ENCODE assay signal across 8 cellular contexts in the genomic region with DNA sequence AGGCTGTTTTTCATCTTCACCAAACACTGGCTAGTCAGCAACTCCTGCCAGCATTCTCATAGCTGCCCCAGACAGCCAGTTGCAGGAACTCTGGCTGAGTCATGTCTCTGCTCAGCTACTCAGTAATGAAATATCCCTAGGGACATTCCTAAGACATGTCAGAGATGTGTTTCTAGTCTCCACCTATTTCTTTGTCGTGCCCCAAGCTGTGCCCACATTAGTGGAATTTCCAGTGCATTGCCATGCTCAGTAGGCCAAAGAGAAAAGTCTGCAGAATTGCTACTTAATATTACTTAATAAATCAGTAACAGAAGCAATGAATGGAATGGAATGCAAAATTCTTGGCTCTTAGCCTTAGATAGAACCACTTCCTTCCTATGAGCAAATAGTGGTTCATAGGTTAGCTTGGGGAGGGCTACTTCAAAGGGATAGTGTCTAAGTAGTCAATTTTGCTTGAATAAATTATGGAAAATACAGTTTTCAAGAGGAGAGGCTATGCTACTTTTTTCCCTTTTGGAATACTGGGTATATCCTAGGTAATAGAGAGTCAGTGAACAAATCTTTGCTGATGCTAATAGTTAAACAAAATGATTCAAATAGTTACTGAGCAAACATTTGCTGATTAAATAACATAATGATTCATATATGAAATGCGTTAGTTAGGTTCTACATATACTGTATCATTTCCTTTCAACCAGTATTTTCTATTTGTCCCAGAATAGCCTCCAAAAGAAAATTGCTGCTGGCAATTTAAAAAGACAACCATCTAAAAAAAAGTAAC. TPM values are rescaled to one million over a fixed set of nuclear protein-coding genes. Genes with fewer than 3 reads are reported as not detected.
DNase-seq lines count a peak whose midpoint lies in the region; ATAC-seq and TF ChIP-seq lines count a peak whose summit lies in the region.

No MANE protein-coding gene starts in this region.

- no peaks in the 10 kb centered on the region for H3K9me3 ChIP-seq in esophagus squamous epithelium

- H3K9me3 Mint-ChIP-seq in nephron progenitor cell = no peaks in the 10 kb centered on the region

- peak; percentile 92 for DNase-seq in BJ (ENCODE audit: low read depth)
- DNase-seq in NCI-H460 (ENCODE audit: extremely low read depth, low read depth) = peak; percentile 87
- no peak for DNase-seq in esophagus squamous epithelium (lab: John Stamatoyannopoulos, UW)
- DNase-seq in nephron progenitor cell = peak; percentile 20
- no peak for DNase-seq in COLO668 (lab: John Stamatoyannopoulos, UW; ENCODE audit: unreplicated experiment)
- no peak for DNase-seq in UCSD-AML1 (lab: John Stamatoyannopoulos, UW; ENCODE audit: unreplicated experiment)
- no peak for DNase-seq in NCI-H187 treated with DMSO at 0.1 percent for 48 hours (lab: John Stamatoyannopoulos, UW)

- H3K36me3 ChIP-seq in BJ (ENCODE audit: control insufficient read depth, insufficient read depth, low read length) (no peaks in the 10 kb centered on the region), esophagus squamous epithelium (no peaks in the 10 kb centered on the region)

- H3K36me3 Mint-ChIP-seq in nephron progenitor cell (ENCODE audit: low read depth) = no peaks in the 10 kb centered on the region

- H3K27ac ChIP-seq in esophagus squamous epithelium = peak overlapping the region; percentile 53 to 74 (median 69)

- H3K4me3 ChIP-seq in BJ (ENCODE audit: low read depth, low read length) (no peak overlapping the region), esophagus squamous epithelium (no peak overlapping the region)

- ATAC-seq in HG02678 (IDR thresholded peaks at IDR 0.05; ENCODE audit: unreplicated experiment) = no peak

- WGBS in esophagus squamous epithelium, 2 donors = 20 to 22% methylated on average over 2 of the region's 2 CpGs

- intact Hi-C loops in esophagus squamous epithelium (cut with DNase I) = no loop called here

- H3K27ac Mint-ChIP-seq in nephron progenitor cell = no peak overlapping the region

- CTCF ChIA-PET in BJ (lab: Yijun Ruan, JAX) = no interaction called here

- peaks cover 3% of the 10 kb centered on the region for H3K27me3 Mint-ChIP-seq in nephron progenitor cell (ENCODE audit: low read depth, poor library complexity)

- H3K4me1 ChIP-seq in esophagus squamous epithelium = peaks cover 14 to 27% (median 23%) of the 10 kb centered on the region in 3 donors

- H3K4me3 Mint-ChIP-seq in nephron progenitor cell = no peak overlapping the region

- TF ChIP-seq CTCF in BJ (IDR thresholded peaks at IDR 0.05; ENCODE audit: insufficient read depth, low read depth, low read length) = no peak
- no peak for TF ChIP-seq CTCF in esophagus squamous epithelium (IDR thresholded peaks at IDR 0.05)
- TF ChIP-seq CTCF in nephron progenitor cell (IDR thresholded peaks at IDR 0.05) = no peak

- POLR2A ChIA-PET in BJ (lab: Charles Lee) = interaction anchor here (0.6 kb wide), 1 partner anchor 25 kb away, joined by 4 read pairs; no protein-coding TSS in a partner anchor

- no peaks in the 10 kb centered on the region for H3K27me3 ChIP-seq in BJ (ENCODE audit: control insufficient read depth, insufficient read depth, low read length)
- H3K27me3 ChIP-seq in esophagus squamous epithelium = no peaks in the 10 kb centered on the region

- TF ChIP-seq POLR2A in esophagus squamous epithelium (IDR thresholded peaks at IDR 0.05) = no peak

- H3K4me1 Mint-ChIP-seq in nephron progenitor cell = peaks cover 14% of the 10 kb centered on the region

RNA-seq across cellular contexts. Expression of a gene that starts 23.6 kb away (rescaled TPM):
- 64.1 and 118 TPM in 2 replicates for polyA plus RNA-seq in BJ (2011; rRNA removed)
- polyA minus RNA-seq in BJ (2011; rRNA and poly(A)+ RNA removed) = 91.2 and 106 TPM in 2 replicates
- total RNA-seq in NCI-H460 (2014; rRNA removed; shearing (Covaris generic)) = 8.2 and 9.2 TPM in 2 replicates
- 3.9 and 8.7 TPM in 2 replicates for polyA plus RNA-seq in NCI-H460 (2014; cell fraction: nucleus; rRNA removed)
- total RNA-seq in esophagus squamous epithelium = 10 to 100 TPM in 2 of 4 donors, 1 to 10 TPM in 2; 2.6 to 30.9 (median 14.2) TPM

Comparison
In these comparisons a context has a peak if more than half of its experiments do, and no peak if none do; other contexts are left out.
1. DNase-seq: peak in BJ (single experiment), NCI-H460 (single experiment) and nephron progenitor cell (single experiment); none in esophagus squamous epithelium (single experiment), COLO668 (single experiment), UCSD-AML1 (single experiment) and NCI-H187 treated with DMSO at 0.1 percent for 48 hours (single experiment).